23 cellular contexts compared by ENCODE assay signal in genomic region chr16:71501562-71501961, GRCh38. TPM values are rescaled to one million over a fixed set of nuclear protein-coding genes. Genes with fewer than 3 reads are reported as not detected.
DNase-seq lines count a peak whose midpoint lies in the region; ATAC-seq and TF ChIP-seq lines count a peak whose summit lies in the region.
"Had no signal": no experiment of that assay in that cellular context is flagged by ENCODE, and none has a peak within 500 bp of the region (broad histone marks: within the 10 kb centered on the region; RNA-seq: fewer than 3 reads in every experiment).

No MANE protein-coding gene starts in this region.

- H3K4me3 ChIP-seq in MM.1S (ENCODE audit: low read length) (no peak overlapping the region), body of pancreas (no peak overlapping the region), mesendoderm (ENCODE audit: low read length) (no peak overlapping the region), vagina (no peak overlapping the region)
- H3K4me3 ChIP-seq: left lung, prostate gland, skin epidermis, thyroid gland had no signal

- peak; percentile 39 for TF ChIP-seq CTCF in GM12872 (IDR thresholded peaks at IDR 0.05; ENCODE audit: insufficient read depth, low read depth, low read length)
- TF ChIP-seq CTCF in MM.1S (IDR thresholded peaks at IDR 0.05; ENCODE audit: low read length): peak; percentile 12
- TF ChIP-seq CTCF in body of pancreas (IDR thresholded peaks at IDR 0.05): peak in 2 of 7 experiments; percentile 6 to 20
- TF ChIP-seq CTCF in vagina (IDR thresholded peaks at IDR 0.05): no peak

- no peaks in the 10 kb centered on the region for H3K9me3 ChIP-seq in MM.1S (replicated peaks; ENCODE audit: insufficient read depth, low read length)
- no peaks in the 10 kb centered on the region for H3K9me3 ChIP-seq in body of pancreas
- H3K9me3 ChIP-seq in vagina: no peaks in the 10 kb centered on the region
- H3K9me3 ChIP-seq: left lung, prostate gland, thyroid gland had no signal

- peak; percentile 63 for ATAC-seq in body of pancreas
- ATAC-seq: left lung; stimulated activated naive CD8-positive, alpha-beta T cell treated with anti-CD3 and anti-CD28 coated beads, Interleukin-15, Interleukin-2, amounts not matched to agents 100 U/mL and 50 U/mL, for 24 hours had no signal

- H3K56ac ChIP-seq in mesendoderm (ENCODE audit: low read length): no peak overlapping the region

- H2BK5ac ChIP-seq in mesendoderm (ENCODE audit: low read length): no peak overlapping the region

- H3K4me2 ChIP-seq in MM.1S (ENCODE audit: low read depth, low read length): no peak overlapping the region
- no peak overlapping the region for H3K4me2 ChIP-seq in mesendoderm (ENCODE audit: low read length)

- H3K23ac ChIP-seq in mesendoderm (ENCODE audit: low read length): no peak overlapping the region

- H2AK5ac ChIP-seq in mesendoderm (ENCODE audit: low read length): no peak overlapping the region

- H3K27ac ChIP-seq in MM.1S (ENCODE audit: low read length) (no peak overlapping the region), body of pancreas (peak overlapping the region in 3 of 4 donors; percentile 21 to 71 (median 56)), mesendoderm (ENCODE audit: low read depth, low read length) (no peak overlapping the region), vagina (no peak overlapping the region)
- H3K27ac ChIP-seq: left lung, prostate gland, skin epidermis, thyroid gland had no signal

- H2BK15ac ChIP-seq in mesendoderm (replicated peaks; ENCODE audit: low read depth): no peak overlapping the region

- H3K36me3 ChIP-seq in MM.1S (replicated peaks; ENCODE audit: insufficient read depth, low read length) (no peaks in the 10 kb centered on the region), body of pancreas (replicated peaks in 1 of 2; ENCODE audit: insufficient read depth in 1 of 2, low read depth in 2 of 2) (no peaks in the 10 kb centered on the region), mesendoderm (ENCODE audit: control insufficient read depth, insufficient read depth, low read length) (no peaks in the 10 kb centered on the region), vagina (no peaks in the 10 kb centered on the region)
- H3K36me3 ChIP-seq: left lung, prostate gland, thyroid gland had no signal

- H3K79me2 ChIP-seq in MM.1S (ENCODE audit: low read length) (no peaks in the 10 kb centered on the region), mesendoderm (ENCODE audit: control insufficient read depth, insufficient read depth, low read length) (no peaks in the 10 kb centered on the region)

- DNase-seq in MM.1S (no peak), body of pancreas (peak in 3 of 4 donors; percentile 12 to 50 (median 27)), mesendoderm (peak; percentile 12), cerebellar nuclear complex (lab: John Stamatoyannopoulos, UW) (no peak), vagina (ENCODE audit: extremely low spot score in 2 of 2) (no peak)
- no peak for DNase-seq in activated effector memory CD4-positive, alpha-beta T cell treated with anti-CD3 and anti-CD28 coated beads, Interleukin-2, amount 50 U/mL, for 16 hours
- DNase-seq: activated naive CD8-positive, alpha-beta T cell treated with anti-CD3 and anti-CD28 coated beads for 36 hours; AML-193; CD8-positive, alpha-beta memory T cell; cortex of kidney; head of caudate nucleus; left lung; NCI-H1048; NCI-H2029; nephron progenitor cell; RPMI8226; stimulated activated CD4-positive, alpha-beta T cell treated with anti-CD3 and anti-CD28 coated beads, Interleukin-2, amount 100 ng/mL, for 24 hours; stimulated activated naive CD8-positive, alpha-beta T cell treated with anti-CD3 and anti-CD28 coated beads, Interleukin-15, Interleukin-2, amounts not matched to agents 100 U/mL and 50 U/mL, for 24 hours; thyroid gland had no signal

- WGBS in body of pancreas, 2 donors: 16 to 19% methylated on average over 3 of the region's 3 CpGs
- WGBS in mesendoderm (ENCODE audit: extremely low coverage, insufficient coverage, low lambda C conversion rate): no CpG with 5 or more reads among the region's 3 CpGs

- H3K18ac ChIP-seq in mesendoderm (ENCODE audit: low read length): no peak overlapping the region

- H4K20me1 ChIP-seq in MM.1S (ENCODE audit: insufficient read depth, low read length): no peaks in the 10 kb centered on the region

- TF ChIP-seq POLR2A in body of pancreas (IDR thresholded peaks at IDR 0.05) (no peak), vagina (IDR thresholded peaks at IDR 0.05) (no peak)

- H3K27me3 ChIP-seq in MM.1S (replicated peaks; ENCODE audit: insufficient read depth, low read length): no peaks in the 10 kb centered on the region
- H3K27me3 ChIP-seq in body of pancreas: no peaks in the 10 kb centered on the region
- H3K27me3 ChIP-seq in mesendoderm (ENCODE audit: insufficient read depth, low read length, poor library complexity): no peaks in the 10 kb centered on the region
- no peaks in the 10 kb centered on the region for H3K27me3 ChIP-seq in vagina
- H3K27me3 ChIP-seq: left lung, thyroid gland had no signal

- no peaks in the 10 kb centered on the region for H3F3A ChIP-seq in MM.1S (ENCODE audit: insufficient read depth, low read length)

- H2BK120ac ChIP-seq in mesendoderm (ENCODE audit: low read depth, low read length): no peak overlapping the region

- no peaks in the 10 kb centered on the region for H3K9me2 ChIP-seq in MM.1S (replicated peaks; ENCODE audit: insufficient read depth, low read length)

- no peak overlapping the region for H2AFZ ChIP-seq in MM.1S (ENCODE audit: low read length)

- intact Hi-C loops in body of pancreas (cut with DNase I) (no loop called here), vagina (cut with DNase I) (no loop called here)

- H3K4ac ChIP-seq in mesendoderm (ENCODE audit: low read depth, low read length): no peak overlapping the region

- H3K9ac ChIP-seq in MM.1S (ENCODE audit: low read length): no peak overlapping the region
- no peak overlapping the region for H3K9ac ChIP-seq in mesendoderm (ENCODE audit: low read length)

- no peak overlapping the region for H4K5ac ChIP-seq in mesendoderm (ENCODE audit: low read length)

- H3K4me1 ChIP-seq in MM.1S (ENCODE audit: low read length): no peaks in the 10 kb centered on the region
- H3K4me1 ChIP-seq in body of pancreas: peaks cover 7% of the 10 kb centered on the region
- H3K4me1 ChIP-seq in mesendoderm (ENCODE audit: control insufficient read depth, low read depth, low read length): no peaks in the 10 kb centered on the region
- no peaks in the 10 kb centered on the region for H3K4me1 ChIP-seq in vagina
- H3K4me1 ChIP-seq: left lung, prostate gland, thyroid gland had no signal

- no peaks in the 10 kb centered on the region for H3K79me1 ChIP-seq in mesendoderm (ENCODE audit: low read length)

- no peak overlapping the region for H4K8ac ChIP-seq in mesendoderm (ENCODE audit: low read depth, low read length)

RNA-seq across cellular contexts. Expression of gene ZNF19, which starts 12.4 kb away (rescaled TPM):
- 1 to 10 TPM; 3.6 to 5.9 TPM for total RNA-seq in body of pancreas
- polyA plus RNA-seq in mesendoderm (2013, experiment 1 of 2): 1.1 TPM
- 1.1 TPM for polyA plus RNA-seq in mesendoderm (2013, experiment 2 of 2)
- 2.2 TPM for total RNA-seq in vagina

RNA-seq across cellular contexts. Expression of gene CHST4, which starts 24.7 kb away (rescaled TPM):
- total RNA-seq in body of pancreas (10 to 100 TPM; 21.8 to 23.4 TPM), vagina (not detected)
- polyA plus RNA-seq in mesendoderm (2013, experiment 1 of 2): 4.3 TPM
- polyA plus RNA-seq in mesendoderm (2013, experiment 2 of 2): 4.6 TPM
- total RNA-seq: CD8-positive, alpha-beta memory T cell; NCI-H460; thyroid gland had no signal
- polyA plus RNA-seq: CD8-positive, alpha-beta memory T cell had no signal

RNA-seq across cellular contexts. Expression of gene ZNF23, which starts 39.5 kb away (rescaled TPM):
- total RNA-seq in body of pancreas (1 to 10 TPM; 4.4 to 5.3 TPM), vagina (7.1 TPM)
- 8.1 TPM for polyA plus RNA-seq in mesendoderm (2013, experiment 1 of 2)
- 7.3 TPM for polyA plus RNA-seq in mesendoderm (2013, experiment 2 of 2)

RNA-seq across cellular contexts. Expression of gene TLE7, which starts 59.7 kb away (rescaled TPM):
- total RNA-seq in body of pancreas: not detected
- polyA plus RNA-seq in mesendoderm (2013, experiment 1 of 2): not detected
- not detected for polyA plus RNA-seq in mesendoderm (2013, experiment 2 of 2)
- total RNA-seq in vagina: not detected
- total RNA-seq: activated naive CD8-positive, alpha-beta T cell treated with anti-CD3 and anti-CD28 coated beads for 36 hours; CD8-positive, alpha-beta memory T cell; left lung; NCI-H460; thyroid gland had no signal
- polyA plus RNA-seq: CD8-positive, alpha-beta memory T cell had no signal

Comparison
In these comparisons a context has a peak if more than half of its experiments do, and no peak if none do; other contexts are left out.
1. CTCF ChIP-seq: peak in GM12872 (single experiment) and MM.1S (single experiment); none in vagina (0 of 3).
2. DNase-seq: peak in body of pancreas (3 of 4) and mesendoderm (single experiment); none in MM.1S (single experiment), activated effector memory CD4-positive, alpha-beta T cell treated with anti-CD3 and anti-CD28 coated beads, Interleukin-2, amount 50 U/mL, for 16 hours (single experiment), cerebellar nuclear complex (0 of 2) and vagina (0 of 2).
3. H3K27ac ChIP-seq: peak in body of pancreas (3 of 4); none in MM.1S (single experiment), mesendoderm (single experiment) and vagina (single experiment).
4. RNA of gene CHST4, which starts 24.7 kb away (total RNA-seq): 21.8 to 23.4 TPM in body of pancreas; not detected in vagina (single experiment); every median in the first group is over 10 times any median in the second.